ENCODE assay signal across 15 cellular contexts in genomic region chr12:1205512-1206060, GRCh38.
A peak's percentile ranks its signal among the peaks of the same experiment; 100 is the strongest.
DNase-seq lines count a peak whose midpoint lies in the region; ATAC-seq, FAIRE-seq and TF ChIP-seq lines count a peak whose summit lies in the region.
"Had no signal": no experiment of that assay in that cellular context is flagged by ENCODE, and none has a peak within 500 bp of the region (broad histone marks: within the 10 kb centered on the region; RNA-seq: fewer than 3 reads in every experiment).

No MANE protein-coding gene starts in this region.

- H3K79me2 ChIP-seq in KMS-11 (ENCODE audit: insufficient read depth, low read depth) = no peaks in the 10 kb centered on the region; the same call in 1 of the 2 replicates

- no peak overlapping the region for H3K27ac Mint-ChIP-seq in CD4-positive, alpha-beta T cell
- H3K27ac Mint-ChIP-seq: activated naive CD4-positive, alpha-beta T cell treated with anti-CD3 and anti-CD28 coated beads for 36 hours had no signal

- no peaks in the 10 kb centered on the region for H3K27me3 Mint-ChIP-seq in CD4-positive, alpha-beta T cell

- no peaks in the 10 kb centered on the region for H3K27me3 ChIP-seq in CD4-positive, alpha-beta T cell (ENCODE audit: control insufficient read depth, insufficient read depth, low read length)
- no peaks in the 10 kb centered on the region for H3K27me3 ChIP-seq in KMS-11 (ENCODE audit: insufficient read depth, low read depth)
- no peaks in the 10 kb centered on the region for H3K27me3 ChIP-seq in pancreas
- H3K27me3 ChIP-seq: dorsolateral prefrontal cortex, right lobe of liver, SJCRH30 had no signal

- H3K4me1 ChIP-seq in KMS-11 (ENCODE audit: low read depth, poor library complexity, severe bottlenecking) = peaks cover 44% of the 10 kb centered on the region
- H3K4me1 ChIP-seq in pancreas = peaks cover 0 to 16% (median 13%) of the 10 kb centered on the region in 3 donors
- H3K4me1 ChIP-seq: right lobe of liver, SJCRH30 had no signal

- no peak for DNase-seq in CD4-positive, alpha-beta T cell
- DNase-seq in choroid plexus epithelial cell (ENCODE audit: low read depth) = peak; percentile 29
- no peak for DNase-seq in pancreas
- DNase-seq in cerebellar cortex (ENCODE audit: low spot score) = no peak
- no peak for DNase-seq in D341Med (ENCODE audit: low spot score)
- DNase-seq: activated naive CD4-positive, alpha-beta T cell treated with anti-CD3 and anti-CD28 coated beads for 36 hours; DMS153; dorsolateral prefrontal cortex; NCI-H1105; NCI-H510A treated with DMSO at 0.1 percent for 48 hours; right lobe of liver; SJCRH30 had no signal

- peak; percentile 37 for FAIRE-seq in pancreas (lab: Jason Lieb, UNC)

- no peak for TF ChIP-seq CTCF in CD4-positive, alpha-beta T cell (IDR thresholded peaks at IDR 0.05)
- TF ChIP-seq CTCF in KMS-11 (conservative IDR thresholded peaks at IDR 0.05; ENCODE audit: low read depth, low read length) (no peak), choroid plexus epithelial cell (conservative IDR thresholded peaks at IDR 0.05; ENCODE audit: low read depth, low read length) (no peak), pancreas (IDR thresholded peaks at IDR 0.05) (no peak)

- H3K4me2 ChIP-seq in KMS-11 = peak overlapping the region; percentile 19

- ATAC-seq in CD4-positive, alpha-beta T cell (ENCODE audit: poor library complexity) = no peak
- ATAC-seq in pancreas = no peak
- no peak for ATAC-seq in esophagus mucosa
- ATAC-seq in HG02938 (IDR thresholded peaks at IDR 0.05; ENCODE audit: unreplicated experiment) = no peak

- POLR2A ChIA-PET in CD4-positive, alpha-beta T cell (lab: Charles Lee) = no interaction called here

- no peak overlapping the region; the same call in 1 of the 2 replicates for H3K9ac ChIP-seq in KMS-11

- no peaks in the 10 kb centered on the region for H3K9me3 Mint-ChIP-seq in CD4-positive, alpha-beta T cell
- H3K9me3 Mint-ChIP-seq: activated naive CD4-positive, alpha-beta T cell treated with anti-CD3 and anti-CD28 coated beads for 36 hours had no signal

- peak overlapping the region; percentile 21 for H3K4me3 Mint-ChIP-seq in CD4-positive, alpha-beta T cell
- H3K4me3 Mint-ChIP-seq: activated naive CD4-positive, alpha-beta T cell treated with anti-CD3 and anti-CD28 coated beads for 36 hours had no signal

- no peak overlapping the region for H3K4me3 ChIP-seq in KMS-11 (IDR thresholded peaks at IDR 0.05; ENCODE audit: insufficient read depth, low read depth, low read length)
- H3K4me3 ChIP-seq in choroid plexus epithelial cell (ENCODE audit: low read depth, low read length) = no peak overlapping the region
- no peak overlapping the region for H3K4me3 ChIP-seq in pancreas
- H3K4me3 ChIP-seq: SJCRH30 had no signal

- H3K36me3 Mint-ChIP-seq in CD4-positive, alpha-beta T cell (ENCODE audit: low read depth) = peaks cover 15% of the 10 kb centered on the region

- H3K36me3 ChIP-seq in KMS-11 (ENCODE audit: insufficient read depth) = no peaks in the 10 kb centered on the region
- no peaks in the 10 kb centered on the region for H3K36me3 ChIP-seq in pancreas
- H3K36me3 ChIP-seq: right lobe of liver, SJCRH30 had no signal

- intact Hi-C loops in CD4-positive, alpha-beta T cell (cut with DNase I, micrococcal nuclease) = loop anchor here (2.0 to 10.0 kb wide), 3 partner anchors 73 to 399 kb away; no protein-coding TSS in a partner anchor
- intact Hi-C loops in pancreas (cut with DNase I) = no loop called here

- H2AFZ ChIP-seq in KMS-11 (ENCODE audit: low read depth) = no peak overlapping the region

- WGBS in pancreas, 2 donors = 70 to 75% methylated on average over 4 of the region's 4 CpGs

- H4K20me1 ChIP-seq in KMS-11 (ENCODE audit: insufficient read depth) = no peaks in the 10 kb centered on the region

- CTCF ChIA-PET in CD4-positive, alpha-beta T cell (lab: Charles Lee) = interaction anchor here (1.0 kb wide), 1 partner anchor 27 kb away, joined by 4 read pairs; no protein-coding TSS in a partner anchor

- peaks cover 21% of the 10 kb centered on the region for H3K4me1 Mint-ChIP-seq in CD4-positive, alpha-beta T cell (ENCODE audit: low read depth)

- H3K27ac ChIP-seq in CD4-positive, alpha-beta T cell (ENCODE audit: low read depth, low read length) = no peak overlapping the region
- H3K27ac ChIP-seq in KMS-11 (peak overlapping the region; percentile 57; the same call in 1 of the 2 replicates), pancreas (no peak overlapping the region)
- H3K27ac ChIP-seq: right lobe of liver, SJCRH30 had no signal

- H3K9me3 ChIP-seq in CD4-positive, alpha-beta T cell (ENCODE audit: control insufficient read depth, low read length) = no peaks in the 10 kb centered on the region
- no peaks in the 10 kb centered on the region for H3K9me3 ChIP-seq in pancreas
- H3K9me3 ChIP-seq: right lobe of liver, SJCRH30 had no signal

Comparison
In these comparisons a context has a peak if more than half of its experiments do, and no peak if none do; other contexts are left out.
1. intact Hi-C loops: an anchor here in CD4-positive, alpha-beta T cell (2.0 to 10.0 kb wide); none called in pancreas.